9 cellular contexts compared by ENCODE assay signal in the genomic region with DNA sequence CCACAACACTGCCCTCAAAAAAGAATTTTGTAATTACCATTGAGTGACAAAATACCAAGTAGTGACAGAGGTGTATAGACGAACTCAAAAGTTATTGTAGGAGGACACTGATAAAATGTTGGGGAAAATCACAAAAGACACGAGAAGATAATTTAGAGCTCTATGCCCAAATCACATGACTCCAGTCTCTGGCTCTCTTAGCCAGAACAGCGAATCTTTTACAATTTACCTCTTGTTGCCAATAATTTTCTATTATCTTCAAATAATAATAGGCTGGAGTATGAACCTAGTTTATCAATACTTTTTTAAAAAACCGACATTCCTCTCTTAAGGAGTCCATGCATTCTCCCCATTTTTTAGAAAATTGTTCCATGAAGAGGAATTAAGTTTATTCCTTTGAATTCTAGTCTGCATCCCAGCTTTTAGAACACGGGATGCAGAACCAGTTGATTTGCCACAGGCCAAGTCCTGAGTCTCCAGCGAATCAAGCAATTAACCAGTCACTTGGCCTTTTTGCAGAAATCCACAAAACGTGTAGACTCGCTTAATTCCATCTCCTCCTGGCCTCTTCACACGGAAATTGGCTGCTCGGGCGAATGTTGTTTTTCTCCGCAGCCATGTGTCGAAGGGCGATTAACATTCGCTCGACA. TPM values are rescaled to one million over a fixed set of nuclear protein-coding genes. Genes with fewer than 3 reads are reported as not detected.
DNase-seq lines count a peak whose midpoint lies in the region; ATAC-seq and TF ChIP-seq lines count a peak whose summit lies in the region.
"Had no signal": no experiment of that assay in that cellular context is flagged by ENCODE, and none has a peak within 500 bp of the region (broad histone marks: within the 10 kb centered on the region; RNA-seq: fewer than 3 reads in every experiment).

No MANE protein-coding gene starts in this region.

- H3K27ac Mint-ChIP-seq in stimulated activated naive CD8-positive, alpha-beta T cell treated with anti-CD3 and anti-CD28 coated beads, Interleukin-15, Interleukin-2, amounts not matched to agents 100 ng/mL and 50 ng/mL, for 24 hours, result no peak overlapping the region
- no peak overlapping the region for H3K27ac Mint-ChIP-seq in naive B cell
- H3K27ac Mint-ChIP-seq in immature natural killer cell, result no peak overlapping the region

- no peak for TF ChIP-seq CTCF in coronary artery (IDR thresholded peaks at IDR 0.05)

- no peak overlapping the region for H3K27ac ChIP-seq in coronary artery

- no peaks in the 10 kb centered on the region for H3K9me3 Mint-ChIP-seq in stimulated activated naive CD8-positive, alpha-beta T cell treated with anti-CD3 and anti-CD28 coated beads, Interleukin-15, Interleukin-2, amounts not matched to agents 100 ng/mL and 50 ng/mL, for 24 hours
- peaks cover 0 to 9% (median 0%) of the 10 kb centered on the region in 7 donors for H3K9me3 Mint-ChIP-seq in naive B cell
- H3K9me3 Mint-ChIP-seq in immature natural killer cell, result peaks cover 0 to 3% (median 0%) of the 10 kb centered on the region in 6 donors

- no peak for ATAC-seq in stimulated activated naive CD8-positive, alpha-beta T cell treated with anti-CD3 and anti-CD28 coated beads, Interleukin-15, Interleukin-2, amounts not matched to agents 100 U/mL and 50 U/mL, for 24 hours
- ATAC-seq in naive B cell (ENCODE audit: low read depth in 2 of 2), result no peak

- no peaks in the 10 kb centered on the region for H3K36me3 Mint-ChIP-seq in stimulated activated naive CD8-positive, alpha-beta T cell treated with anti-CD3 and anti-CD28 coated beads, Interleukin-15, Interleukin-2, amounts not matched to agents 100 ng/mL and 50 ng/mL, for 24 hours (ENCODE audit: low read depth)
- H3K36me3 Mint-ChIP-seq in naive B cell (no peaks in the 10 kb centered on the region), immature natural killer cell (no peaks in the 10 kb centered on the region)

- H3K27me3 Mint-ChIP-seq in stimulated activated naive CD8-positive, alpha-beta T cell treated with anti-CD3 and anti-CD28 coated beads, Interleukin-15, Interleukin-2, amounts not matched to agents 100 ng/mL and 50 ng/mL, for 24 hours, result peaks cover 78% of the 10 kb centered on the region
- H3K27me3 Mint-ChIP-seq in naive B cell, result peaks cover 63 to 75% (median 65%) of the 10 kb centered on the region in 3 donors
- peaks cover 17 to 32% (median 19%) of the 10 kb centered on the region in 3 donors for H3K27me3 Mint-ChIP-seq in immature natural killer cell (ENCODE audit: low read depth in 3 of 3)

- no peak for DNase-seq in stimulated activated naive CD8-positive, alpha-beta T cell treated with anti-CD3 and anti-CD28 coated beads, Interleukin-15, Interleukin-2, amounts not matched to agents 100 U/mL and 50 U/mL, for 24 hours
- DNase-seq in coronary artery (ENCODE audit: low spot score) (no peak), naive B cell (no peak), ecto neural progenitor cell (ENCODE audit: low spot score) (no peak), OCI-M2 (lab: John Stamatoyannopoulos, UW; ENCODE audit: unreplicated experiment) (no peak), immature natural killer cell (no peak), kidney glomerular epithelial cell (lab: John Stamatoyannopoulos, UW) (no peak)
- DNase-seq: GDM1 had no signal

- peak overlapping the region; percentile 77 for H3K4me3 ChIP-seq in coronary artery

- H3K4me3 Mint-ChIP-seq in stimulated activated naive CD8-positive, alpha-beta T cell treated with anti-CD3 and anti-CD28 coated beads, Interleukin-15, Interleukin-2, amounts not matched to agents 100 ng/mL and 50 ng/mL, for 24 hours, result peak overlapping the region; percentile 71
- H3K4me3 Mint-ChIP-seq in naive B cell (peak overlapping the region; percentile 4 to 88 (median 80)), immature natural killer cell (no peak overlapping the region)

- H3K4me1 Mint-ChIP-seq in stimulated activated naive CD8-positive, alpha-beta T cell treated with anti-CD3 and anti-CD28 coated beads, Interleukin-15, Interleukin-2, amounts not matched to agents 100 ng/mL and 50 ng/mL, for 24 hours (ENCODE audit: low read depth), result peaks cover 10% of the 10 kb centered on the region
- peaks cover 11 to 14% (median 12%) of the 10 kb centered on the region in 3 donors for H3K4me1 Mint-ChIP-seq in naive B cell
- H3K4me1 Mint-ChIP-seq in immature natural killer cell, result peaks cover 0 to 1% of the 10 kb centered on the region in 2 donors

RNA-seq across cellular contexts. Expression of gene RIPPLY2, which starts 0.5 kb away (rescaled TPM):
- not detected for polyA plus RNA-seq in naive B cell (ENCODE audit: low read depth in 6 of 6)
- not detected for polyA plus RNA-seq in immature natural killer cell

RNA-seq across cellular contexts. Expression of gene CYB5R4, which starts 6.8 kb away (rescaled TPM):
- polyA plus RNA-seq in naive B cell (ENCODE audit: low read depth in 6 of 6) (10 to 100 TPM; 69.3 to 83.5 (median 72.4) TPM), immature natural killer cell (10 to 100 TPM; 28.5 to 39.2 (median 35.1) TPM)

Comparison
In these comparisons a context has a peak if more than half of its experiments do, and no peak if none do; other contexts are left out.
1. H3K4me3 Mint-ChIP-seq: peak in stimulated activated naive CD8-positive, alpha-beta T cell treated with anti-CD3 and anti-CD28 coated beads, Interleukin-15, Interleukin-2, amounts not matched to agents 100 ng/mL and 50 ng/mL, for 24 hours (single experiment) and naive B cell (8 of 8); none in immature natural killer cell (0 of 5).